25 cellular contexts compared by ENCODE assay signal in the genomic region with DNA sequence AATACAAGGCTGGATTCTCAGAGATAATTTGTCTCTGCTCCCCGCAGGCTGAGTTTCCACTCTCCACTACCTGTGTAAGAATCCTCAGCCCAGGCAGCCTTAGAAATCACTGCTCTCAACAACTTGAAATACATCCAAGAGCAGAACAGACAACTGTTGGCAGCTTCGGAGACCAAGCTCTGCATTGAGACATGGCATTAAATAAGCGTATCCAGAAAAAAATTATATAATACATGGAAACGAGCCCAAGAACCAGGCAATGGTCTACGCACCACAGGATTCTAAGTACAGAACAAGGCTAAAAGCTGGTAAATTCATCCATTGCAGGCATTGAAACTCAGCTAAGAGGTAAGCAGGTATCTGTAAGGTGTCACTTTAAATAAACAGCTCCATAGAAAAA.
"Had no signal": no experiment of that assay in that cellular context is flagged by ENCODE, and none has a peak within 500 bp of the region (broad histone marks: within the 10 kb centered on the region; RNA-seq: fewer than 3 reads in every experiment).

No MANE protein-coding gene starts in this region.

- ATAC-seq: naive thymus-derived CD8-positive, alpha-beta T cell; natural killer cell treated with Interleukin-12 subunit alpha and Interleukin-12 subunit beta and Interleukin-15 and Interleukin-18, amount 100 ng/mL, for 72 hours; pancreas; psoas muscle; right cardiac atrium; right lobe of liver; stimulated activated effector memory CD8-positive, alpha-beta T cell treated with anti-CD3 and anti-CD28 coated beads, Interleukin-12 subunit alpha, Interleukin-12 subunit beta, amount 100 ng/mL, for 72 hours; stimulated activated naive B cell treated with anti-CD40 and anti-IgM and Interleukin-4, amounts not matched to agents 10 μg/mL and 1 μg/mL and 100 μg/mL, for 72 hours; upper lobe of right lung had no signal

- H3K9me3 Mint-ChIP-seq: natural killer cell treated with Interleukin-12 subunit alpha and Interleukin-12 subunit beta and Interleukin-15 and Interleukin-18, amount 100 ng/mL, for 72 hours; stimulated activated effector memory CD8-positive, alpha-beta T cell treated with anti-CD3 and anti-CD28 coated beads, Interleukin-12 subunit alpha, Interleukin-12 subunit beta, amount 100 ng/mL, for 72 hours had no signal

- H3K4me3 Mint-ChIP-seq: naive thymus-derived CD8-positive, alpha-beta T cell; natural killer cell treated with Interleukin-12 subunit alpha and Interleukin-12 subunit beta and Interleukin-15 and Interleukin-18, amount 100 ng/mL, for 72 hours; nephron progenitor cell; neural crest cell; stimulated activated effector memory CD8-positive, alpha-beta T cell treated with anti-CD3 and anti-CD28 coated beads, Interleukin-12 subunit alpha, Interleukin-12 subunit beta, amount 100 ng/mL, for 72 hours; stimulated activated naive B cell treated with anti-CD40 and anti-IgM and Interleukin-4, amounts not matched to agents 10 μg/mL and 1 μg/mL and 100 μg/mL, for 72 hours; stimulated activated naive CD8-positive, alpha-beta T cell treated with anti-CD3 and anti-CD28 coated beads, Interleukin-15, Interleukin-2, amounts not matched to agents 100 ng/mL and 50 ng/mL, for 24 hours; type B pancreatic cell had no signal

- DNase-seq: naive thymus-derived CD8-positive, alpha-beta T cell; nephron progenitor cell; nucleus accumbens; pancreas; psoas muscle; right cardiac atrium; right lobe of liver; sigmoid colon; small intestine; stimulated activated CD4-positive, alpha-beta T cell treated with anti-CD3 and anti-CD28 coated beads, Interleukin-15, amount 100 ng/mL, for 24 hours; stimulated activated CD4-positive, alpha-beta T cell treated with anti-CD3 and anti-CD28 coated beads, Interleukin-2, amount 100 ng/mL, for 24 hours; stimulated activated CD4-positive, alpha-beta T cell treated with anti-CD3 and anti-CD28 coated beads, Interleukin-2, amount 100 ng/mL, for 48 hours; stimulated activated CD4-positive, alpha-beta T cell treated with anti-CD3 and anti-CD28 coated beads, Interleukin-4, amount 100 ng/mL, for 24 hours; stimulated activated naive B cell treated with anti-CD40 and anti-IgM and Interleukin-4, amounts not matched to agents 10 μg/mL and 1 μg/mL and 100 μg/mL, for 72 hours; stimulated activated naive CD4-positive, alpha-beta T cell treated with Interleukin-2 at 50 U/mL for 16 hours; stomach; testis; tibial artery; transverse colon; upper lobe of right lung had no signal

- H3K27ac Mint-ChIP-seq: naive thymus-derived CD8-positive, alpha-beta T cell; natural killer cell treated with Interleukin-12 subunit alpha and Interleukin-12 subunit beta and Interleukin-15 and Interleukin-18, amount 100 ng/mL, for 72 hours; nephron progenitor cell; stimulated activated effector memory CD8-positive, alpha-beta T cell treated with anti-CD3 and anti-CD28 coated beads, Interleukin-12 subunit alpha, Interleukin-12 subunit beta, amount 100 ng/mL, for 72 hours; stimulated activated naive B cell treated with anti-CD40 and anti-IgM and Interleukin-4, amounts not matched to agents 10 μg/mL and 1 μg/mL and 100 μg/mL, for 72 hours; stimulated activated naive CD8-positive, alpha-beta T cell treated with anti-CD3 and anti-CD28 coated beads, Interleukin-15, Interleukin-2, amounts not matched to agents 100 ng/mL and 50 ng/mL, for 24 hours; type B pancreatic cell had no signal

- H3K36me3 Mint-ChIP-seq: natural killer cell treated with Interleukin-12 subunit alpha and Interleukin-12 subunit beta and Interleukin-15 and Interleukin-18, amount 100 ng/mL, for 72 hours; stimulated activated effector memory CD8-positive, alpha-beta T cell treated with anti-CD3 and anti-CD28 coated beads, Interleukin-12 subunit alpha, Interleukin-12 subunit beta, amount 100 ng/mL, for 72 hours; stimulated activated naive B cell treated with anti-CD40 and anti-IgM and Interleukin-4, amounts not matched to agents 10 μg/mL and 1 μg/mL and 100 μg/mL, for 72 hours; type B pancreatic cell had no signal
